30 cellular contexts compared by ENCODE assay signal in genomic region chr1:7824701-7825100, GRCh38. TPM values are rescaled to one million over a fixed set of nuclear protein-coding genes. Genes with fewer than 3 reads are reported as not detected.
"Had no signal": no experiment of that assay in that cellular context is flagged by ENCODE, and none has a peak within 500 bp of the region (broad histone marks: within the 10 kb centered on the region; RNA-seq: fewer than 3 reads in every experiment).

No MANE protein-coding gene starts in this region.

- H3K4me3 Mint-ChIP-seq: activated CD4-positive, alpha-beta memory T cell treated with anti-CD3 and anti-CD28 coated beads, Interleukin-2, amount 10 ng/mL, durations not matched to agents 7 days and 5 days; activated CD4-positive, alpha-beta T cell treated with anti-CD3 and anti-CD28 coated beads, Interleukin-2, amount 10 ng/mL, durations not matched to agents 7 days and 5 days; activated naive CD8-positive, alpha-beta T cell; activated T-cell treated with anti-CD3 and anti-CD28 coated beads, Interleukin-2, amount 50 U/mL, for 24 hours; activated T-cell treated with anti-CD3 and anti-CD28 coated beads, Interleukin-2, amount 50 U/mL, for 72 hours; effector memory CD8-positive, alpha-beta T cell; WTC11 had no signal

- H3K4me3 ChIP-seq: body of pancreas, esophagus muscularis mucosa, gastrocnemius medialis, heart left ventricle had no signal

- H3K4me1 ChIP-seq: body of pancreas, foreskin keratinocyte, gastrocnemius medialis, heart left ventricle had no signal

- DNase-seq: activated CD4-positive, alpha-beta memory T cell treated with anti-CD3 and anti-CD28 coated beads, Interleukin-2, amount 10 ng/mL, durations not matched to agents 7 days and 5 days; activated CD4-positive, alpha-beta T cell treated with anti-CD3 and anti-CD28 coated beads for 1 hour; activated CD4-positive, alpha-beta T cell treated with anti-CD3 and anti-CD28 coated beads for 4 hours; activated CD4-positive, alpha-beta T cell treated with anti-CD3 and anti-CD28 coated beads, Interleukin-2, amount 10 ng/mL, durations not matched to agents 7 days and 5 days; activated CD4-positive, alpha-beta T cell treated with anti-CD3 and anti-CD28 coated beads, Interleukin-2, amount 50 U/mL, for 4 hours; activated CD8-positive, alpha-beta memory T cell treated with anti-CD3 and anti-CD28 coated beads, Interleukin-2, amount 50 U/mL, for 48 hours; activated gamma-delta T cell; activated naive CD4-positive, alpha-beta T cell treated with anti-CD3 and anti-CD28 coated beads, Interleukin-2, amount 50 U/mL, for 16 hours; activated naive CD4-positive, alpha-beta T cell treated with Interleukin-2 at 50 U/mL for 16 hours; activated T-cell treated with anti-CD3 and anti-CD28 coated beads for 4 hours; activated T-cell treated with anti-CD3 and anti-CD28 coated beads, Interleukin-2, amount 50 U/mL, for 24 hours; activated T-cell treated with anti-CD3 and anti-CD28 coated beads, Interleukin-2, amount 50 U/mL, for 72 hours; amniotic stem cell; aorta; body of pancreas; caudate nucleus; cortex of kidney; dermis blood vessel endothelial cell; effector CD4-positive, alpha-beta T cell; effector memory CD8-positive, alpha-beta T cell; erythroblast; foreskin keratinocyte; gastrocnemius medialis; glutamatergic neuron; heart left ventricle; T-helper 2 cell had no signal

- H3K4me1 Mint-ChIP-seq: WTC11 had no signal

- H3K27me3 Mint-ChIP-seq: activated CD4-positive, alpha-beta memory T cell treated with anti-CD3 and anti-CD28 coated beads, Interleukin-2, amount 10 ng/mL, durations not matched to agents 7 days and 5 days; activated CD4-positive, alpha-beta T cell treated with anti-CD3 and anti-CD28 coated beads, Interleukin-2, amount 10 ng/mL, durations not matched to agents 7 days and 5 days; activated naive CD8-positive, alpha-beta T cell; activated T-cell treated with anti-CD3 and anti-CD28 coated beads, Interleukin-2, amount 50 U/mL, for 24 hours; effector memory CD8-positive, alpha-beta T cell had no signal

- H3K9me3 Mint-ChIP-seq: activated CD4-positive, alpha-beta memory T cell treated with anti-CD3 and anti-CD28 coated beads, Interleukin-2, amount 10 ng/mL, durations not matched to agents 7 days and 5 days; activated CD4-positive, alpha-beta T cell treated with anti-CD3 and anti-CD28 coated beads, Interleukin-2, amount 10 ng/mL, durations not matched to agents 7 days and 5 days; activated T-cell treated with anti-CD3 and anti-CD28 coated beads, Interleukin-2, amount 50 U/mL, for 24 hours; activated T-cell treated with anti-CD3 and anti-CD28 coated beads, Interleukin-2, amount 50 U/mL, for 72 hours; effector memory CD8-positive, alpha-beta T cell; WTC11 had no signal

- ATAC-seq: activated T-cell treated with anti-CD3 and anti-CD28 coated beads, Interleukin-2, amount 50 U/mL, for 72 hours; body of pancreas; effector memory CD8-positive, alpha-beta T cell; foreskin keratinocyte; gastrocnemius medialis; heart left ventricle; WTC11 had no signal

- H3K27ac Mint-ChIP-seq: activated CD4-positive, alpha-beta memory T cell treated with anti-CD3 and anti-CD28 coated beads, Interleukin-2, amount 10 ng/mL, durations not matched to agents 7 days and 5 days; activated CD4-positive, alpha-beta T cell treated with anti-CD3 and anti-CD28 coated beads, Interleukin-2, amount 10 ng/mL, durations not matched to agents 7 days and 5 days; activated T-cell treated with anti-CD3 and anti-CD28 coated beads, Interleukin-2, amount 50 U/mL, for 24 hours; activated T-cell treated with anti-CD3 and anti-CD28 coated beads, Interleukin-2, amount 50 U/mL, for 72 hours; effector memory CD8-positive, alpha-beta T cell; WTC11 had no signal

- H3K27me3 ChIP-seq: body of pancreas, esophagus muscularis mucosa, foreskin keratinocyte, gastrocnemius medialis, heart left ventricle had no signal

- H3K9me3 ChIP-seq: body of pancreas, esophagus muscularis mucosa, gastrocnemius medialis, heart left ventricle had no signal

- H3K27ac ChIP-seq: body of pancreas, esophagus muscularis mucosa, foreskin keratinocyte, gastrocnemius medialis, heart left ventricle had no signal

RNA-seq across cellular contexts. Expression of gene UTS2, which starts 28.2 kb away (rescaled TPM):
- total RNA-seq: activated T-cell treated with anti-CD3 and anti-CD28 coated beads, Interleukin-2, amount 50 U/mL, for 72 hours; body of pancreas; chondrocyte; dermis blood vessel endothelial cell; esophagus muscularis mucosa; foreskin keratinocyte; gastrocnemius medialis; WTC11 had no signal
